In genomic region chr4:164802301-164802700, GRCh38 we compare ENCODE assay signal across 15 cellular contexts. TPM values are rescaled to one million over a fixed set of nuclear protein-coding genes. Genes with fewer than 3 reads are reported as not detected.
DNase-seq lines count a peak whose midpoint lies in the region; ATAC-seq and TF ChIP-seq lines count a peak whose summit lies in the region.
"Had no signal": no experiment of that assay in that cellular context is flagged by ENCODE, and none has a peak within 500 bp of the region (broad histone marks: within the 10 kb centered on the region; RNA-seq: fewer than 3 reads in every experiment).

No MANE protein-coding gene starts in this region.

- H3K36me3 ChIP-seq in GM23338 (ENCODE audit: insufficient read depth): no peaks in the 10 kb centered on the region
- H3K36me3 ChIP-seq: BE2C had no signal

- H3K27ac ChIP-seq in GM23338 (ENCODE audit: low read depth): no peak overlapping the region
- H3K27ac ChIP-seq: C4-2B had no signal

- peaks cover 28% of the 10 kb centered on the region for H3K4me1 Mint-ChIP-seq in GM23338
- H3K4me1 Mint-ChIP-seq: CD4-positive, alpha-beta memory T cell had no signal

- H3K36me3 Mint-ChIP-seq in GM23338 (ENCODE audit: low read depth): peaks cover 4% of the 10 kb centered on the region; the same call in 2 of the 3 replicates
- H3K36me3 Mint-ChIP-seq: CD4-positive, alpha-beta memory T cell; IgD-negative memory B cell had no signal

- H3K4me2 ChIP-seq in GM23338: no peak overlapping the region

- no peak overlapping the region; the same call in 1 of the 2 replicates for H3K27ac Mint-ChIP-seq in GM23338
- H3K27ac Mint-ChIP-seq: CD4-positive, alpha-beta memory T cell had no signal

- no peak for ATAC-seq in GM23338
- no peak for ATAC-seq in HG03354 (IDR thresholded peaks at IDR 0.05; ENCODE audit: poor library complexity, severe bottlenecking, unreplicated experiment)
- no peak for ATAC-seq in HG03196 (IDR thresholded peaks at IDR 0.05; ENCODE audit: unreplicated experiment)

- H3K27me3 Mint-ChIP-seq in GM23338 (ENCODE audit: insufficient read depth, low read depth, poor library complexity): no peaks in the 10 kb centered on the region
- H3K27me3 Mint-ChIP-seq: IgD-negative memory B cell had no signal

- H3K4me3 ChIP-seq in GM23338: no peak overlapping the region
- no peak overlapping the region for H3K4me3 ChIP-seq in epithelial cell of proximal tubule (ENCODE audit: low read depth, low read length)

- peaks cover 38% of the 10 kb centered on the region for H3K4me1 ChIP-seq in GM23338 (ENCODE audit: insufficient read depth)
- H3K4me1 ChIP-seq: BE2C had no signal

- DNase-seq in GM23338 (ENCODE audit: low spot score) (no peak), epithelial cell of proximal tubule (ENCODE audit: low read depth) (peak; percentile 82), mucosa of gallbladder (ENCODE audit: low spot score) (peak; percentile 11), NCI-H146 treated with DMSO at 0.1 percent for 48 hours (lab: John Stamatoyannopoulos, UW; ENCODE audit: unreplicated experiment) (no peak), nucleus accumbens (lab: John Stamatoyannopoulos, UW) (no peak)
- DNase-seq: BE2C; CD4-positive, alpha-beta memory T cell; DND-41; GDM1 had no signal

- H4K20me1 ChIP-seq in GM23338 (replicated peaks; ENCODE audit: insufficient read depth): no peaks in the 10 kb centered on the region

- no peak overlapping the region for H3K4me3 Mint-ChIP-seq in GM23338
- H3K4me3 Mint-ChIP-seq: CD4-positive, alpha-beta memory T cell; IgD-negative memory B cell had no signal

- peak overlapping the region; percentile 58 for H2AFZ ChIP-seq in GM23338

- TF ChIP-seq CTCF in GM23338 (conservative IDR thresholded peaks at IDR 0.05; ENCODE audit: low read depth in 2 of 2) (no peak), epithelial cell of proximal tubule (conservative IDR thresholded peaks at IDR 0.05; ENCODE audit: low read depth, low read length) (no peak)

- H3K9me2 ChIP-seq in GM23338 (ENCODE audit: insufficient read depth): 0 out of 2 replicates have a peak, but pooled peaks cover 3% of the 10 kb centered on the region

- H3F3A ChIP-seq in GM23338 (replicated peaks; ENCODE audit: low read depth): no peaks in the 10 kb centered on the region; the same call in 1 of the 2 replicates

- H3K9me3 Mint-ChIP-seq in GM23338: peaks cover 3% of the 10 kb centered on the region; the same call in 2 of the 3 replicates
- H3K9me3 Mint-ChIP-seq: CD4-positive, alpha-beta memory T cell; IgD-negative memory B cell had no signal

- no peaks in the 10 kb centered on the region for H3K27me3 ChIP-seq in GM23338 (ENCODE audit: insufficient read depth)
- H3K27me3 ChIP-seq: BE2C had no signal

- no peaks in the 10 kb centered on the region for H3K79me2 ChIP-seq in GM23338 (replicated peaks; ENCODE audit: insufficient read depth)

TF ChIP-seq in GM23338, 12 proteins besides CTCF, POLR2A, EP300 and RAD21:
- TF ChIP-seq ETS1 (IDR thresholded peaks at IDR 0.05): no peak
- TF ChIP-seq, protein P1, sequence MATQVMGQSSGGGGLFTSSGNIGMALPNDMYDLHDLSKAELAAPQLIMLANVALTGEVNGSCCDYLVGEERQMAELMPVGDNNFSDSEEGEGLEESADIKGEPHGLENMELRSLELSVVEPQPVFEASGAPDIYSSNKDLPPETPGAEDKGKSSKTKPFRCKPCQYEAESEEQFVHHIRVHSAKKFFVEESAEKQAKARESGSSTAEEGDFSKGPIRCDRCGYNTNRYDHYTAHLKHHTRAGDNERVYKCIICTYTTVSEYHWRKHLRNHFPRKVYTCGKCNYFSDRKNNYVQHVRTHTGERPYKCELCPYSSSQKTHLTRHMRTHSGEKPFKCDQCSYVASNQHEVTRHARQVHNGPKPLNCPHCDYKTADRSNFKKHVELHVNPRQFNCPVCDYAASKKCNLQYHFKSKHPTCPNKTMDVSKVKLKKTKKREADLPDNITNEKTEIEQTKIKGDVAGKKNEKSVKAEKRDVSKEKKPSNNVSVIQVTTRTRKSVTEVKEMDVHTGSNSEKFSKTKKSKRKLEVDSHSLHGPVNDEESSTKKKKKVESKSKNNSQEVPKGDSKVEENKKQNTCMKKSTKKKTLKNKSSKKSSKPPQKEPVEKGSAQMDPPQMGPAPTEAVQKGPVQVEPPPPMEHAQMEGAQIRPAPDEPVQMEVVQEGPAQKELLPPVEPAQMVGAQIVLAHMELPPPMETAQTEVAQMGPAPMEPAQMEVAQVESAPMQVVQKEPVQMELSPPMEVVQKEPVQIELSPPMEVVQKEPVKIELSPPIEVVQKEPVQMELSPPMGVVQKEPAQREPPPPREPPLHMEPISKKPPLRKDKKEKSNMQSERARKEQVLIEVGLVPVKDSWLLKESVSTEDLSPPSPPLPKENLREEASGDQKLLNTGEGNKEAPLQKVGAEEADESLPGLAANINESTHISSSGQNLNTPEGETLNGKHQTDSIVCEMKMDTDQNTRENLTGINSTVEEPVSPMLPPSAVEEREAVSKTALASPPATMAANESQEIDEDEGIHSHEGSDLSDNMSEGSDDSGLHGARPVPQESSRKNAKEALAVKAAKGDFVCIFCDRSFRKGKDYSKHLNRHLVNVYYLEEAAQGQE (IDR thresholded peaks at IDR 0.05; ENCODE audit: unreplicated experiment): no peak
- TF ChIP-seq JUNB (IDR thresholded peaks at IDR 0.05; ENCODE audit: unreplicated experiment): no peak
TF ChIP-seq in GM23338: peak in this region for 0.

RNA-seq across cellular contexts. Expression of gene SMIM31, which starts 48.4 kb away (rescaled TPM):
- not detected in 2 replicates for total RNA-seq in GM23338 (2014; rRNA removed; shearing (Covaris generic))
- polyA plus RNA-seq in GM23338 (2016; fragmentation: Nextera tagmentation; extraction: Ambion mirVana): not detected in 2 replicates
- total RNA-seq in epithelial cell of proximal tubule: not detected in 2 replicates
- 21.8 TPM for total RNA-seq in mucosa of gallbladder
- total RNA-seq: CD4-positive, alpha-beta memory T cell; HT1080 had no signal
- polyA plus RNA-seq: AG04450; CD4-positive, alpha-beta memory T cell; IgD-negative memory B cell had no signal

Comparison
In these comparisons a context has a peak if more than half of its experiments do, and no peak if none do; other contexts are left out.
1. DNase-seq: peak in epithelial cell of proximal tubule (single experiment) and mucosa of gallbladder (single experiment); none in GM23338 (single experiment), NCI-H146 treated with DMSO at 0.1 percent for 48 hours (single experiment) and nucleus accumbens (0 of 56).
2. RNA of gene SMIM31, which starts 48.4 kb away (total RNA-seq): 21.8 TPM in mucosa of gallbladder (single experiment); not detected in GM23338 and not detected in epithelial cell of proximal tubule; every median in the first group is over 10 times any median in the second.